1 cellular context compared by ENCODE assay signal in genomic region chr2:177165103-177165583, GRCh38.
TF ChIP-seq lines count a peak whose summit lies in the region.

No MANE protein-coding gene starts in this region.

TF ChIP-seq in GM12878, 131 proteins besides CTCF, POLR2A, EP300 and RAD21 (continued from another document):
- TF ChIP-seq, protein P1, sequence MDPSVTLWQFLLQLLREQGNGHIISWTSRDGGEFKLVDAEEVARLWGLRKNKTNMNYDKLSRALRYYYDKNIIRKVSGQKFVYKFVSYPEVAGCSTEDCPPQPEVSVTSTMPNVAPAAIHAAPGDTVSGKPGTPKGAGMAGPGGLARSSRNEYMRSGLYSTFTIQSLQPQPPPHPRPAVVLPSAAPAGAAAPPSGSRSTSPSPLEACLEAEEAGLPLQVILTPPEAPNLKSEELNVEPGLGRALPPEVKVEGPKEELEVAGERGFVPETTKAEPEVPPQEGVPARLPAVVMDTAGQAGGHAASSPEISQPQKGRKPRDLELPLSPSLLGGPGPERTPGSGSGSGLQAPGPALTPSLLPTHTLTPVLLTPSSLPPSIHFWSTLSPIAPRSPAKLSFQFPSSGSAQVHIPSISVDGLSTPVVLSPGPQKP (IDR thresholded peaks at IDR 0.05; ENCODE audit: low read depth, low read length), result no peak
- TF ChIP-seq TARDBP (IDR thresholded peaks at IDR 0.05; ENCODE audit: borderline replicate concordance) (no peak), RCOR1 (conservative IDR thresholded peaks at IDR 0.05; ENCODE audit: low read depth, low read length) (no peak)
